Comparison of ENCODE assay signal across 37 cellular contexts in genomic region chr12:69996722-69997121, GRCh38.
"Had no signal": no experiment of that assay in that cellular context is flagged by ENCODE, and none has a peak within 500 bp of the region (broad histone marks: within the 10 kb centered on the region; RNA-seq: fewer than 3 reads in every experiment).

No MANE protein-coding gene starts in this region.

- H3K4me3 ChIP-seq: ascending aorta, cardiac muscle cell had no signal

- DNase-seq: activated B cell treated with CpG ODN at 0.5 μM for 24 hours; activated CD4-positive, alpha-beta memory T cell treated with anti-CD3 and anti-CD28 coated beads for 36 hours; activated CD4-positive, alpha-beta T cell treated with anti-CD3 and anti-CD28 coated beads for 48 hours; activated CD4-positive, alpha-beta T cell treated with anti-CD3 and anti-CD28 coated beads, Interleukin-2, amount 50 U/mL, for 1 hour; activated CD4-positive, alpha-beta T cell treated with anti-CD3 and anti-CD28 coated beads, Interleukin-2, amount 50 U/mL, for 4 hours; activated CD4-positive, CD25-positive, alpha-beta regulatory T cell treated with anti-CD3 and anti-CD28 coated beads, Interleukin-2, amount 50 U/mL, for 72 hours; activated CD8-positive, alpha-beta memory T cell treated with anti-CD3 and anti-CD28 coated beads for 24 hours; activated CD8-positive, alpha-beta memory T cell treated with anti-CD3 and anti-CD28 coated beads, Interleukin-2, amount 10 ng/mL, durations not matched to agents 7 days and 5 days; activated CD8-positive, alpha-beta memory T cell treated with anti-CD3 and anti-CD28 coated beads, Interleukin-2, amount 50 U/mL, for 48 hours; activated CD8-positive, alpha-beta T cell treated with anti-CD3 and anti-CD28 coated beads for 36 hours; activated effector memory CD4-positive, alpha-beta T cell treated with Interleukin-2 at 50 U/mL for 16 hours; activated gamma-delta T cell; activated naive CD4-positive, alpha-beta T cell treated with anti-CD3 and anti-CD28 coated beads, Interleukin-2, amount 10 ng/mL, durations not matched to agents 7 days and 5 days; activated naive CD4-positive, alpha-beta T cell treated with Interleukin-2 at 50 U/mL for 16 hours; activated naive CD8-positive, alpha-beta T cell treated with anti-CD3 and anti-CD28 coated beads, Interleukin-2, amount 10 ng/mL, durations not matched to agents 7 days and 5 days; activated naive CD8-positive, alpha-beta T cell treated with anti-CD3 and anti-CD28 coated beads, Interleukin-2, amount 50 U/mL, for 24 hours; activated T-cell treated with anti-CD3 and anti-CD28 coated beads, Interleukin-2, amount 50 U/mL, for 24 hours; activated T-cell treated with anti-CD3 and anti-CD28 coated beads, Interleukin-2, amount 50 U/mL, for 48 hours; amygdala; anterior cingulate cortex; caudate nucleus; cerebellar nuclear complex; T-helper 1 cell; T-helper 2 cell; T-helper 9 cell had no signal

- H3K4me3 Mint-ChIP-seq: activated B cell treated with CpG ODN at 0.5 μM for 24 hours; activated CD4-positive, alpha-beta memory T cell treated with anti-CD3 and anti-CD28 coated beads for 36 hours; activated CD8-positive, alpha-beta memory T cell treated with anti-CD3 and anti-CD28 coated beads, Interleukin-2, amount 10 ng/mL, durations not matched to agents 7 days and 5 days; activated CD8-positive, alpha-beta T cell treated with anti-CD3 and anti-CD28 coated beads for 36 hours; activated naive CD4-positive, alpha-beta T cell treated with anti-CD3 and anti-CD28 coated beads, Interleukin-2, amount 10 ng/mL, durations not matched to agents 7 days and 5 days; activated naive CD4-positive, alpha-beta T cell treated with anti-CD3 and anti-CD28 coated beads, Interleukin-2, amount 50 U/mL, for 24 hours; activated naive CD8-positive, alpha-beta T cell; activated naive CD8-positive, alpha-beta T cell treated with anti-CD3 and anti-CD28 coated beads, Interleukin-2, amount 10 ng/mL, durations not matched to agents 7 days and 5 days; activated naive CD8-positive, alpha-beta T cell treated with anti-CD3 and anti-CD28 coated beads, Interleukin-2, amount 50 U/mL, for 24 hours; activated T-cell treated with anti-CD3 and anti-CD28 coated beads, Interleukin-2, amount 50 U/mL, for 24 hours; brain; central memory CD8-positive, alpha-beta T cell; T-helper 1 cell treated with Interleukin-12 subunit alpha and Interleukin-12 subunit beta and Interleukin-4 antibody, amounts not matched to agents 30 μg/mL and 1 μg/mL, for 36 hours; T-helper 2 cell treated with Interferon-gamma antibody and Interleukin-4, amounts not matched to agents 5 μg/mL and 100 μg/mL, for 36 hours had no signal

- H3K36me3 Mint-ChIP-seq: activated CD4-positive, alpha-beta memory T cell treated with anti-CD3 and anti-CD28 coated beads for 36 hours; activated CD8-positive, alpha-beta memory T cell treated with anti-CD3 and anti-CD28 coated beads, Interleukin-2, amount 10 ng/mL, durations not matched to agents 7 days and 5 days; activated naive CD4-positive, alpha-beta T cell treated with anti-CD3 and anti-CD28 coated beads, Interleukin-2, amount 10 ng/mL, durations not matched to agents 7 days and 5 days; activated naive CD4-positive, alpha-beta T cell treated with anti-CD3 and anti-CD28 coated beads, Interleukin-2, amount 50 U/mL, for 24 hours; activated naive CD8-positive, alpha-beta T cell; activated naive CD8-positive, alpha-beta T cell treated with anti-CD3 and anti-CD28 coated beads, Interleukin-2, amount 10 ng/mL, durations not matched to agents 7 days and 5 days; brain had no signal

- H3K27me3 Mint-ChIP-seq: activated CD4-positive, alpha-beta memory T cell treated with anti-CD3 and anti-CD28 coated beads for 36 hours; activated naive CD8-positive, alpha-beta T cell had no signal

- H3K27ac ChIP-seq: cardiac muscle cell, VCaP had no signal

- ATAC-seq: activated CD8-positive, alpha-beta memory T cell treated with anti-CD3 and anti-CD28 coated beads, Interleukin-2, amount 10 ng/mL, durations not matched to agents 7 days and 5 days; activated CD8-positive, alpha-beta T cell treated with anti-CD3 and anti-CD28 coated beads for 36 hours; activated naive CD8-positive, alpha-beta T cell treated with anti-CD3 and anti-CD28 coated beads, Interleukin-2, amount 50 U/mL, for 24 hours had no signal

- H3K4me1 Mint-ChIP-seq: activated B cell treated with CpG ODN at 0.5 μM for 24 hours; activated CD8-positive, alpha-beta memory T cell treated with anti-CD3 and anti-CD28 coated beads, Interleukin-2, amount 10 ng/mL, durations not matched to agents 7 days and 5 days; activated naive CD4-positive, alpha-beta T cell treated with anti-CD3 and anti-CD28 coated beads, Interleukin-2, amount 10 ng/mL, durations not matched to agents 7 days and 5 days; activated naive CD4-positive, alpha-beta T cell treated with anti-CD3 and anti-CD28 coated beads, Interleukin-2, amount 50 U/mL, for 24 hours; activated naive CD8-positive, alpha-beta T cell treated with anti-CD3 and anti-CD28 coated beads, Interleukin-2, amount 10 ng/mL, durations not matched to agents 7 days and 5 days; activated naive CD8-positive, alpha-beta T cell treated with anti-CD3 and anti-CD28 coated beads, Interleukin-2, amount 50 U/mL, for 24 hours; central memory CD8-positive, alpha-beta T cell had no signal

- H3K27ac Mint-ChIP-seq: activated B cell treated with CpG ODN at 0.5 μM for 24 hours; activated CD4-positive, alpha-beta memory T cell treated with anti-CD3 and anti-CD28 coated beads for 36 hours; activated CD8-positive, alpha-beta memory T cell treated with anti-CD3 and anti-CD28 coated beads, Interleukin-2, amount 10 ng/mL, durations not matched to agents 7 days and 5 days; activated CD8-positive, alpha-beta T cell treated with anti-CD3 and anti-CD28 coated beads for 36 hours; activated naive CD4-positive, alpha-beta T cell treated with anti-CD3 and anti-CD28 coated beads, Interleukin-2, amount 10 ng/mL, durations not matched to agents 7 days and 5 days; activated naive CD4-positive, alpha-beta T cell treated with anti-CD3 and anti-CD28 coated beads, Interleukin-2, amount 50 U/mL, for 24 hours; activated naive CD8-positive, alpha-beta T cell; activated naive CD8-positive, alpha-beta T cell treated with anti-CD3 and anti-CD28 coated beads, Interleukin-2, amount 10 ng/mL, durations not matched to agents 7 days and 5 days; activated naive CD8-positive, alpha-beta T cell treated with anti-CD3 and anti-CD28 coated beads, Interleukin-2, amount 50 U/mL, for 24 hours; activated T-cell treated with anti-CD3 and anti-CD28 coated beads, Interleukin-2, amount 50 U/mL, for 24 hours; activated T-helper 2 cell treated with anti-CD3 and anti-CD28 coated beads, Interferon-gamma antibody, Interleukin-2, Interleukin-4, amounts not matched to agents 10 μg/mL and 5 μg/mL and 100 μg/mL, durations not matched to agents 14 hours and 24 hours and 36 hours; T-helper 1 cell treated with Interleukin-12 subunit alpha and Interleukin-12 subunit beta and Interleukin-4 antibody, amounts not matched to agents 30 μg/mL and 1 μg/mL, for 36 hours; T-helper 2 cell treated with Interferon-gamma antibody and Interleukin-4, amounts not matched to agents 5 μg/mL and 100 μg/mL, for 36 hours had no signal

- FAIRE-seq: bronchial epithelial cell, TTC549 had no signal

- H3K9me3 ChIP-seq: ascending aorta had no signal

- H3K9me3 Mint-ChIP-seq: activated B cell treated with CpG ODN at 0.5 μM for 24 hours; activated CD4-positive, alpha-beta memory T cell treated with anti-CD3 and anti-CD28 coated beads for 36 hours; activated CD8-positive, alpha-beta T cell treated with anti-CD3 and anti-CD28 coated beads for 36 hours; activated naive CD4-positive, alpha-beta T cell treated with anti-CD3 and anti-CD28 coated beads, Interleukin-2, amount 10 ng/mL, durations not matched to agents 7 days and 5 days; activated naive CD8-positive, alpha-beta T cell treated with anti-CD3 and anti-CD28 coated beads, Interleukin-2, amount 10 ng/mL, durations not matched to agents 7 days and 5 days; activated T-cell treated with anti-CD3 and anti-CD28 coated beads, Interleukin-2, amount 50 U/mL, for 24 hours; activated T-helper 2 cell treated with anti-CD3 and anti-CD28 coated beads, Interferon-gamma antibody, Interleukin-2, Interleukin-4, amounts not matched to agents 10 μg/mL and 5 μg/mL and 100 μg/mL, durations not matched to agents 14 hours and 24 hours and 36 hours; T-helper 1 cell treated with Interleukin-12 subunit alpha and Interleukin-12 subunit beta and Interleukin-4 antibody, amounts not matched to agents 30 μg/mL and 1 μg/mL, for 36 hours; T-helper 2 cell treated with Interferon-gamma antibody and Interleukin-4, amounts not matched to agents 5 μg/mL and 100 μg/mL, for 36 hours had no signal

- H3K27me3 ChIP-seq: ascending aorta, cardiac muscle cell had no signal

- H3K36me3 ChIP-seq: ascending aorta, cardiac muscle cell had no signal
